19 cellular contexts compared by ENCODE assay signal in the genomic region with DNA sequence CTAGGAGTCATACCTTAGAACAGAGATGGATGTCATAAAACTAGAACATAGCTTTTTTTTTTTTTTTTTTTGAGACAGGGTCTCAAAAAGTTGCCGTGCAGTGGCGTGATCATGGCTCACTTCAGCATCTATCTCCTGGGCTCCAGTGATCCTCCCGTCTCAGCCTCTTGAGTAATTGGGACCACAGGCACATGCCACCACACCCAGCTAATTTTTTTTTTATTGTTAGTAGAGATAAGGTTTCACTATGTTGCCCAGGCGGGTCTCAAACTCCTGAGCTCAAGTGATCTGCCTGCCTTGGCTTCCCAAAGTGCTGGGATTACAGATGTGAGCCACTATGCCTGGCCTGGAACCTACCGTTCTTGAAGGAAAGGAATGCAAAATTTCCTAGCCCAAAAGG.
"Had no signal": no experiment of that assay in that cellular context is flagged by ENCODE, and none has a peak within 500 bp of the region (broad histone marks: within the 10 kb centered on the region; RNA-seq: fewer than 3 reads in every experiment).

No MANE protein-coding gene starts in this region.

- H3K36me3 Mint-ChIP-seq: activated naive CD8-positive, alpha-beta T cell; memory B cell; neural progenitor cell had no signal

- H3K27ac ChIP-seq: cardiac muscle cell, esophagus squamous epithelium, neural progenitor cell, prostate gland, right atrium auricular region, transverse colon, uterus had no signal

- H3K4me3 ChIP-seq: cardiac muscle cell, esophagus squamous epithelium, neural progenitor cell, prostate gland, right atrium auricular region, transverse colon, uterus had no signal

- DNase-seq: activated CD4-positive, alpha-beta T cell treated with anti-CD3 and anti-CD28 coated beads, Interleukin-2, amount 50 U/mL, for 4 hours; activated CD4-positive, CD25-positive, alpha-beta regulatory T cell treated with anti-CD3 and anti-CD28 coated beads, Interleukin-2, amount 50 U/mL, for 72 hours; amniotic stem cell; effector CD8-positive, alpha-beta T cell; esophagus squamous epithelium; left ventricle myocardium superior; stimulated activated CD4-positive, alpha-beta T cell treated with anti-CD3 and anti-CD28 coated beads, Interleukin-12 subunit alpha, Interleukin-12 subunit beta, amount 100 ng/mL, for 4 hours; stimulated activated CD4-positive, alpha-beta T cell treated with anti-CD3 and anti-CD28 coated beads, Interleukin-1b, Interleukin-23, amount 100 ng/mL, for 48 hours; stimulated activated CD8-positive, alpha-beta memory T cell treated with anti-CD3 and anti-CD28 coated beads, Interleukin-4, amount 100 ng/mL, for 48 hours; transverse colon; uterus had no signal

- H3K4me3 Mint-ChIP-seq: activated naive CD8-positive, alpha-beta T cell; activated T-helper 1 cell treated with anti-CD3 and anti-CD28 coated beads, Interleukin-12 subunit alpha, Interleukin-12 subunit beta, Interleukin-2, Interleukin-4 antibody, amounts not matched to agents 30 ng/mL and 10 ng/mL and 1 ng/mL, durations not matched to agents 14 hours and 24 hours and 36 hours; dendritic cell treated with granulocyte-macrophage colony-stimulating factor and Interleukin-4, amounts not matched to agents 40 ng/mL and 50 ng/mL, for 4 days; memory B cell; neural progenitor cell had no signal

- ATAC-seq: left ventricle myocardium superior had no signal

- H3K4me1 Mint-ChIP-seq: memory B cell, neural progenitor cell had no signal

- H3K27me3 ChIP-seq: cardiac muscle cell, right atrium auricular region, transverse colon, uterus had no signal

- H3K4me1 ChIP-seq: esophagus squamous epithelium, neural progenitor cell, prostate gland, right atrium auricular region, uterus had no signal

- H3K9me3 Mint-ChIP-seq: activated T-helper 1 cell treated with anti-CD3 and anti-CD28 coated beads, Interleukin-12 subunit alpha, Interleukin-12 subunit beta, Interleukin-2, Interleukin-4 antibody, amounts not matched to agents 30 ng/mL and 10 ng/mL and 1 ng/mL, durations not matched to agents 14 hours and 24 hours and 36 hours; memory B cell; neural progenitor cell had no signal

- H3K36me3 ChIP-seq: cardiac muscle cell, esophagus squamous epithelium, neural progenitor cell, prostate gland, right atrium auricular region, transverse colon, uterus had no signal

- H3K27ac Mint-ChIP-seq: activated naive CD8-positive, alpha-beta T cell; activated T-helper 1 cell treated with anti-CD3 and anti-CD28 coated beads, Interleukin-12 subunit alpha, Interleukin-12 subunit beta, Interleukin-2, Interleukin-4 antibody, amounts not matched to agents 30 ng/mL and 10 ng/mL and 1 ng/mL, durations not matched to agents 14 hours and 24 hours and 36 hours; memory B cell; neural progenitor cell had no signal

- H3K9me3 ChIP-seq: esophagus squamous epithelium, prostate gland, right atrium auricular region, transverse colon, uterus had no signal
